Comparison of ENCODE assay signal across 6 cellular contexts in the genomic region with DNA sequence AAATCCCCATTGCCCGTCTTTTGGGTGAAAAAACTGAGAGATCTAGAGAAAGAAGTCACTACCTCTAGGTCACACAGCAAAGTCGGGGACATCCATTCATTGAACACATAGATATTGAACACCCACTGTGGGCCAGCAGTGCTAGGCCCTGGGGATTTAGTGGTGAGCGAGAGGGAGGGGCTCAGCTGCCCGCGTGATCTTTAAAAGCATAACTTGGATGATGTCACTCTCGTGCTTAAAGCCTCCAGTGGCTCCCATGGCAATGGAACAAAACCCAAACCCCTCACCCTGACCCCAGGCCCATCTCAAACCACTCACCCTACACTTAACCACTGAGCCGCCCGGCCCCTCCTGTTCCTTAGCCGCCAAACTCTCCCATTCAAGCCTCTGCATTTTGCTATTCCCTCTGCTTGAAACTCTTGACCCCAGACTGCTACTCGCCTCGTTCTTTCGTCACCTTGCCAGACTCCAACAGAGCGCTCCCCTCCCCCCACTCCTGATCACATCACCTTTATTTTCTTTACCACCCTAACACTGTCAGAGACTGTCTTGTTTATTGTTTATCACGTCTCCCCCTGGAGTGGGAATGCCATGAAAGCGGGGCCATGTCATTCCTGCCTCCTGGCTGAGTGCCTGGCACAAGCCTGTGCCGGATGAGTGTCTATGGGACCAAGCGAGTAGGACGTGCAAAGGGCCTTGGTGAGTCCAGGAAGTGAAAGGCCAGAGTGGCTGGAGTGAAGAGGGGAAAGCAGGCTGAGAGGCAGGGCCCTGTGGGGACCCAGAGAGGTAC. TPM values are rescaled to one million over a fixed set of nuclear protein-coding genes. Genes with fewer than 3 reads are reported as not detected.
DNase-seq lines count a peak whose midpoint lies in the region; ATAC-seq, FAIRE-seq and TF ChIP-seq lines count a peak whose summit lies in the region.

No MANE protein-coding gene starts in this region.

- peaks cover 9% of the 10 kb centered on the region for H3K79me2 ChIP-seq in HepG2 (ENCODE audit: insufficient read depth, low read length)

- in situ Hi-C loops in HepG2 (cut with HindIII; ENCODE audit: extremely low pct_ligation_motif_present, low pct_unique_long_range_greater_than_20kb), result no loop called here

- peaks cover 0 to 28% of the 10 kb centered on the region in 2 experiments for H3K27me3 ChIP-seq in HepG2 (ENCODE audit: control insufficient read depth in 1 of 2, insufficient read depth in 2 of 2, low read length in 2 of 2)

- no peak for TF ChIP-seq POLR2A in HepG2 (IDR thresholded peaks at IDR 0.05; ENCODE audit: insufficient read depth in 1 of 2, low read depth in 2 of 2, low read length in 2 of 2)

- peak overlapping the region; percentile 65 for H3K4me3 Mint-ChIP-seq in activated CD4-positive, alpha-beta memory T cell treated with anti-CD3 and anti-CD28 coated beads, Interleukin-2, amount 10 ng/mL, durations not matched to agents 7 days and 5 days

- peaks cover 9% of the 10 kb centered on the region for H3K27me3 Mint-ChIP-seq in activated CD4-positive, alpha-beta memory T cell treated with anti-CD3 and anti-CD28 coated beads, Interleukin-2, amount 10 ng/mL, durations not matched to agents 7 days and 5 days

- BruUV-seq in HepG2 (replicated peaks; lab: Mats Ljungman, UMichigan), result no TSS peak

- TF ChIP-seq RAD21 in HepG2 (CRISPR knock-in tag; IDR thresholded peaks at IDR 0.05), result no peak

- H3K27ac Mint-ChIP-seq in activated CD4-positive, alpha-beta memory T cell treated with anti-CD3 and anti-CD28 coated beads, Interleukin-2, amount 10 ng/mL, durations not matched to agents 7 days and 5 days, result no peak overlapping the region

- peak overlapping the region; percentile 66 for H3K4me2 ChIP-seq in HepG2 (ENCODE audit: low read depth, low read length)

- H3K4me1 ChIP-seq in HepG2 (ENCODE audit: insufficient read depth, low read length), result peaks cover 57% of the 10 kb centered on the region

- H4K20me1 ChIP-seq in HepG2 (ENCODE audit: insufficient read depth, low read length), result no peaks in the 10 kb centered on the region

- no peaks in the 10 kb centered on the region for H3K9me3 ChIP-seq in HepG2 (ENCODE audit: low read length)

- peak; percentile 36 for ATAC-seq in GM18502 (IDR thresholded peaks at IDR 0.05; ENCODE audit: poor library complexity, unreplicated experiment)
- peak; percentile 26 for ATAC-seq in HG03442 (IDR thresholded peaks at IDR 0.05; ENCODE audit: unreplicated experiment)
- peak; percentile 36 for ATAC-seq in HepG2

- POLR2A ChIA-PET in activated CD4-positive, alpha-beta memory T cell treated with anti-CD3 and anti-CD28 coated beads, Interleukin-2, amount 10 ng/mL, durations not matched to agents 7 days and 5 days (lab: Charles Lee), result interaction anchor here (0.5 to 1.6 kb wide), 5 partner anchors 15 to 174 kb away, joined by 3 to 7 read pairs (median 5); partner anchors contain the start of gene ST6GALNAC4
- POLR2A ChIA-PET in HepG2 (lab: Yijun Ruan, JAX), result no interaction called here

- TF ChIP-seq CTCF in HepG2 (CRISPR knock-in tag; IDR thresholded peaks at IDR 0.05), result no peak

- DNase-seq in activated CD4-positive, alpha-beta memory T cell treated with anti-CD3 and anti-CD28 coated beads, Interleukin-2, amount 10 ng/mL, durations not matched to agents 7 days and 5 days, result no peak
- DNase-seq in HepG2 (ENCODE audit: low spot score), result peak; percentile 50
- no peak for DNase-seq in NCI-H446 treated with DMSO at 0.1 percent for 48 hours (lab: John Stamatoyannopoulos, UW)
- DNase-seq in DMS114 treated with DMSO at 0.1 percent for 48 hours (lab: John Stamatoyannopoulos, UW; ENCODE audit: unreplicated experiment), result no peak

- H3K36me3 Mint-ChIP-seq in activated CD4-positive, alpha-beta memory T cell treated with anti-CD3 and anti-CD28 coated beads, Interleukin-2, amount 10 ng/mL, durations not matched to agents 7 days and 5 days (ENCODE audit: low read depth), result peaks cover 23% of the 10 kb centered on the region

- 9% methylated on average over 18 of the region's 18 CpGs for WGBS in HepG2 (ENCODE audit: low lambda C conversion rate)

- H3K4me3 ChIP-seq in HepG2 (replicated peaks in 1 of 3; ENCODE audit: insufficient read depth in 1 of 3, low read depth in 2 of 3, low read length in 3 of 3), result peak overlapping the region; percentile 32 to 73 (median 64); a peak in 5 of 6 replicates

- H3K4me1 Mint-ChIP-seq in activated CD4-positive, alpha-beta memory T cell treated with anti-CD3 and anti-CD28 coated beads, Interleukin-2, amount 10 ng/mL, durations not matched to agents 7 days and 5 days, result peaks cover 68% of the 10 kb centered on the region

- no peak for FAIRE-seq in HepG2 (lab: Jason Lieb, UNC)

- H3K9ac ChIP-seq in HepG2 (ENCODE audit: insufficient read depth, low read depth, low read length), result no peak overlapping the region

- peaks cover 0 to 2% of the 10 kb centered on the region in 2 experiments; a peak in 2 of 5 replicates for H3K36me3 ChIP-seq in HepG2 (replicated peaks in 1 of 2; ENCODE audit: control insufficient read depth in 1 of 2, insufficient read depth in 2 of 2, low read length in 2 of 2)

- intact Hi-C loops in HepG2 (cut with micrococcal nuclease; ENCODE audit: unreplicated experiment), result no loop called here

- H3K27ac ChIP-seq in HepG2 (ENCODE audit: extremely low read length, insufficient read depth, low read length), result peak overlapping the region; percentile 31

- no peak overlapping the region for H2AFZ ChIP-seq in HepG2 (ENCODE audit: low read length)

- TF ChIP-seq EP300 in HepG2 (IDR thresholded peaks at IDR 0.05; ENCODE audit: low read depth in 2 of 2, low read length in 2 of 2) (no peak), HepG2 (CRISPR knock-in tag; IDR thresholded peaks at IDR 0.05; ENCODE audit: borderline replicate concordance) (no peak)

- H3K9me3 Mint-ChIP-seq in activated CD4-positive, alpha-beta memory T cell treated with anti-CD3 and anti-CD28 coated beads, Interleukin-2, amount 10 ng/mL, durations not matched to agents 7 days and 5 days, result no peaks in the 10 kb centered on the region

- CTCF ChIA-PET in activated CD4-positive, alpha-beta memory T cell treated with anti-CD3 and anti-CD28 coated beads, Interleukin-2, amount 10 ng/mL, durations not matched to agents 7 days and 5 days (lab: Charles Lee), result interaction anchor here (0.8 to 1.5 kb wide), 3 partner anchors 10 to 186 kb away, joined by 3 to 4 read pairs (median 4); no protein-coding TSS in a partner anchor
- CTCF ChIA-PET in HepG2 (lab: Yijun Ruan, JAX; ENCODE audit: low intra/inter-chr PET ratio, low total read pairs), result no interaction called here

RNA-seq across cellular contexts. Expression of gene PIP5KL1, which starts 0.7 kb away (rescaled TPM):
- total RNA-seq in activated CD4-positive, alpha-beta memory T cell treated with anti-CD3 and anti-CD28 coated beads, Interleukin-2, amount 10 ng/mL, durations not matched to agents 7 days and 5 days, result 1 to 10 TPM; 1.5 to 1.9 TPM
- total RNA-seq in HepG2 (2016; rRNA removed; fragmentation: Illumina TruSeq; extraction: Trizol), result 0.20 TPM in 1 of 2 replicates, not detected in the other
- total RNA-seq in HepG2 (2016; cell fraction: cytosol; rRNA removed; fragmentation: Illumina TruSeq; extraction: Trizol; ENCODE audit: low read depth), result 0.51 TPM in 1 of 2 replicates, not detected in the other
- total RNA-seq in HepG2 (2016; cell fraction: insoluble cytoplasmic fraction; rRNA removed; fragmentation: Illumina TruSeq; extraction: Trizol), result 0.15 TPM in 1 of 2 replicates, not detected in the other
- not detected in 2 replicates for total RNA-seq in HepG2 (2016; cell fraction: membrane; rRNA removed; fragmentation: Illumina TruSeq; extraction: Trizol)
- total RNA-seq in HepG2 (2016; cell fraction: nucleus; rRNA removed; fragmentation: Illumina TruSeq; extraction: Trizol), result 0.56 TPM in 1 of 2 replicates, not detected in the other
- polyA plus RNA-seq in HepG2 (2011; rRNA removed), result 0.44 and 0.49 TPM in 2 replicates
- 0.17 and 0.32 TPM in 2 replicates for polyA plus RNA-seq in HepG2 (2011; cell fraction: cytosol; rRNA removed)
- 5.3 and 9.9 TPM in 2 replicates for polyA plus RNA-seq in HepG2 (2011; cell fraction: nucleus; rRNA removed)
- 0.32 and 0.67 TPM in 2 replicates for polyA plus RNA-seq in HepG2 (2012)
- polyA plus RNA-seq in HepG2 (2016; cell fraction: cytosol; fragmentation: Illumina TruSeq; extraction: Trizol; ENCODE audit: low read depth), result 0.24 TPM in 1 of 2 replicates, not detected in the other
- polyA plus RNA-seq in HepG2 (2016; cell fraction: insoluble cytoplasmic fraction; fragmentation: Illumina TruSeq; extraction: Trizol; ENCODE audit: low read depth), result not detected in 2 replicates
- polyA plus RNA-seq in HepG2 (2016; cell fraction: membrane; fragmentation: Illumina TruSeq; extraction: Trizol; ENCODE audit: low read depth), result not detected in 2 replicates
- polyA plus RNA-seq in HepG2 (2016; cell fraction: nucleus; fragmentation: Illumina TruSeq; extraction: Trizol; ENCODE audit: insufficient read depth, low read depth), result 1.1 TPM in 1 of 2 replicates, not detected in the other
- 0.72 and 1.4 TPM in 2 replicates for polyA minus RNA-seq in HepG2 (2011; rRNA and poly(A)+ RNA removed; ENCODE audit: low replicate concordance)
- 0.88 TPM in 1 of 2 replicates, not detected in the other for polyA minus RNA-seq in HepG2 (2011; cell fraction: cytosol; rRNA and poly(A)+ RNA removed)
- 1.3 and 2.2 TPM in 2 replicates for polyA minus RNA-seq in HepG2 (2011; cell fraction: nucleus; rRNA and poly(A)+ RNA removed)

RNA-seq across cellular contexts. Expression of gene DPM2, which starts 6.4 kb away (rescaled TPM):
- total RNA-seq in activated CD4-positive, alpha-beta memory T cell treated with anti-CD3 and anti-CD28 coated beads, Interleukin-2, amount 10 ng/mL, durations not matched to agents 7 days and 5 days, result 10 to 100 TPM; 48.2 TPM
- total RNA-seq in HepG2 (2016; rRNA removed; fragmentation: Illumina TruSeq; extraction: Trizol), result 17.5 and 24.8 TPM in 2 replicates
- total RNA-seq in HepG2 (2016; cell fraction: cytosol; rRNA removed; fragmentation: Illumina TruSeq; extraction: Trizol; ENCODE audit: low read depth), result 20.0 and 27.3 TPM in 2 replicates
- 14.9 and 23.0 TPM in 2 replicates for total RNA-seq in HepG2 (2016; cell fraction: insoluble cytoplasmic fraction; rRNA removed; fragmentation: Illumina TruSeq; extraction: Trizol)
- 31.4 and 35.9 TPM in 2 replicates for total RNA-seq in HepG2 (2016; cell fraction: membrane; rRNA removed; fragmentation: Illumina TruSeq; extraction: Trizol)
- total RNA-seq in HepG2 (2016; cell fraction: nucleus; rRNA removed; fragmentation: Illumina TruSeq; extraction: Trizol), result 18.6 and 22.0 TPM in 2 replicates
- polyA plus RNA-seq in HepG2 (2011; rRNA removed), result 35.3 and 38.6 TPM in 2 replicates
- 30.5 and 35.2 TPM in 2 replicates for polyA plus RNA-seq in HepG2 (2011; cell fraction: cytosol; rRNA removed)
- 36.6 and 37.4 TPM in 2 replicates for polyA plus RNA-seq in HepG2 (2011; cell fraction: nucleus; rRNA removed)
- 21.4 and 25.3 TPM in 2 replicates for polyA plus RNA-seq in HepG2 (2012)
- 32.5 and 40.9 TPM in 2 replicates for polyA plus RNA-seq in HepG2 (2016; cell fraction: cytosol; fragmentation: Illumina TruSeq; extraction: Trizol; ENCODE audit: low read depth)
- 30.7 and 34.8 TPM in 2 replicates for polyA plus RNA-seq in HepG2 (2016; cell fraction: insoluble cytoplasmic fraction; fragmentation: Illumina TruSeq; extraction: Trizol; ENCODE audit: low read depth)
- polyA plus RNA-seq in HepG2 (2016; cell fraction: membrane; fragmentation: Illumina TruSeq; extraction: Trizol; ENCODE audit: low read depth), result 49.8 and 53.8 TPM in 2 replicates
- polyA plus RNA-seq in HepG2 (2016; cell fraction: nucleus; fragmentation: Illumina TruSeq; extraction: Trizol; ENCODE audit: insufficient read depth, low read depth), result 49.9 and 52.5 TPM in 2 replicates
- polyA minus RNA-seq in HepG2 (2011; rRNA and poly(A)+ RNA removed; ENCODE audit: low replicate concordance), result 68.5 and 193 TPM in 2 replicates
- polyA minus RNA-seq in HepG2 (2011; cell fraction: cytosol; rRNA and poly(A)+ RNA removed), result 12.9 and 15.4 TPM in 2 replicates
- 34.8 and 35.4 TPM in 2 replicates for polyA minus RNA-seq in HepG2 (2011; cell fraction: nucleus; rRNA and poly(A)+ RNA removed)

RNA-seq across cellular contexts. Expression of gene ST6GALNAC4, which starts 14.4 kb away (rescaled TPM):
- 10 to 100 TPM; 19.4 to 21.5 TPM for total RNA-seq in activated CD4-positive, alpha-beta memory T cell treated with anti-CD3 and anti-CD28 coated beads, Interleukin-2, amount 10 ng/mL, durations not matched to agents 7 days and 5 days
- 14.8 and 18.8 TPM in 2 replicates for total RNA-seq in HepG2 (2016; rRNA removed; fragmentation: Illumina TruSeq; extraction: Trizol)
- 35.6 and 43.0 TPM in 2 replicates for total RNA-seq in HepG2 (2016; cell fraction: cytosol; rRNA removed; fragmentation: Illumina TruSeq; extraction: Trizol; ENCODE audit: low read depth)
- total RNA-seq in HepG2 (2016; cell fraction: insoluble cytoplasmic fraction; rRNA removed; fragmentation: Illumina TruSeq; extraction: Trizol), result 13.0 and 19.7 TPM in 2 replicates
- total RNA-seq in HepG2 (2016; cell fraction: membrane; rRNA removed; fragmentation: Illumina TruSeq; extraction: Trizol), result 47.7 and 65.6 TPM in 2 replicates
- total RNA-seq in HepG2 (2016; cell fraction: nucleus; rRNA removed; fragmentation: Illumina TruSeq; extraction: Trizol), result 12.8 and 17.5 TPM in 2 replicates
- 27.7 and 36.4 TPM in 2 replicates for polyA plus RNA-seq in HepG2 (2011; rRNA removed)
- polyA plus RNA-seq in HepG2 (2011; cell fraction: cytosol; rRNA removed), result 26.2 and 47.9 TPM in 2 replicates
- 41.2 and 43.3 TPM in 2 replicates for polyA plus RNA-seq in HepG2 (2011; cell fraction: nucleus; rRNA removed)
- polyA plus RNA-seq in HepG2 (2012), result 14.8 and 21.6 TPM in 2 replicates
- polyA plus RNA-seq in HepG2 (2016; cell fraction: cytosol; fragmentation: Illumina TruSeq; extraction: Trizol; ENCODE audit: low read depth), result 55.5 and 75.3 TPM in 2 replicates
- polyA plus RNA-seq in HepG2 (2016; cell fraction: insoluble cytoplasmic fraction; fragmentation: Illumina TruSeq; extraction: Trizol; ENCODE audit: low read depth), result 20.6 and 23.9 TPM in 2 replicates
- 69.4 and 78.8 TPM in 2 replicates for polyA plus RNA-seq in HepG2 (2016; cell fraction: membrane; fragmentation: Illumina TruSeq; extraction: Trizol; ENCODE audit: low read depth)
- 25.2 and 32.3 TPM in 2 replicates for polyA plus RNA-seq in HepG2 (2016; cell fraction: nucleus; fragmentation: Illumina TruSeq; extraction: Trizol; ENCODE audit: insufficient read depth, low read depth)
- polyA minus RNA-seq in HepG2 (2011; rRNA and poly(A)+ RNA removed; ENCODE audit: low replicate concordance), result 74.4 and 118 TPM in 2 replicates
- polyA minus RNA-seq in HepG2 (2011; cell fraction: cytosol; rRNA and poly(A)+ RNA removed), result 40.0 and 42.1 TPM in 2 replicates
- 15.6 and 17.8 TPM in 2 replicates for polyA minus RNA-seq in HepG2 (2011; cell fraction: nucleus; rRNA and poly(A)+ RNA removed)

RNA-seq across cellular contexts. Expression of gene ST6GALNAC6, which starts 31.9 kb away (rescaled TPM):
- 100 to 1,000 TPM; 141 to 146 TPM for total RNA-seq in activated CD4-positive, alpha-beta memory T cell treated with anti-CD3 and anti-CD28 coated beads, Interleukin-2, amount 10 ng/mL, durations not matched to agents 7 days and 5 days
- total RNA-seq in HepG2 (2016; rRNA removed; fragmentation: Illumina TruSeq; extraction: Trizol), result 16.7 and 18.5 TPM in 2 replicates
- 13.5 and 13.9 TPM in 2 replicates for total RNA-seq in HepG2 (2016; cell fraction: cytosol; rRNA removed; fragmentation: Illumina TruSeq; extraction: Trizol; ENCODE audit: low read depth)
- total RNA-seq in HepG2 (2016; cell fraction: insoluble cytoplasmic fraction; rRNA removed; fragmentation: Illumina TruSeq; extraction: Trizol), result 11.7 and 18.2 TPM in 2 replicates
- 42.0 and 46.1 TPM in 2 replicates for total RNA-seq in HepG2 (2016; cell fraction: membrane; rRNA removed; fragmentation: Illumina TruSeq; extraction: Trizol)
- total RNA-seq in HepG2 (2016; cell fraction: nucleus; rRNA removed; fragmentation: Illumina TruSeq; extraction: Trizol), result 13.4 and 15.1 TPM in 2 replicates
- 65.4 and 103 TPM in 2 replicates for polyA plus RNA-seq in HepG2 (2011; rRNA removed)
- polyA plus RNA-seq in HepG2 (2011; cell fraction: cytosol; rRNA removed), result 63.0 and 69.3 TPM in 2 replicates
- polyA plus RNA-seq in HepG2 (2011; cell fraction: nucleus; rRNA removed), result 134 and 138 TPM in 2 replicates
- 36.1 and 53.0 TPM in 2 replicates for polyA plus RNA-seq in HepG2 (2012)
- 33.4 and 37.1 TPM in 2 replicates for polyA plus RNA-seq in HepG2 (2016; cell fraction: cytosol; fragmentation: Illumina TruSeq; extraction: Trizol; ENCODE audit: low read depth)
- polyA plus RNA-seq in HepG2 (2016; cell fraction: insoluble cytoplasmic fraction; fragmentation: Illumina TruSeq; extraction: Trizol; ENCODE audit: low read depth), result 18.0 and 19.3 TPM in 2 replicates
- polyA plus RNA-seq in HepG2 (2016; cell fraction: membrane; fragmentation: Illumina TruSeq; extraction: Trizol; ENCODE audit: low read depth), result 54.8 and 59.0 TPM in 2 replicates
- polyA plus RNA-seq in HepG2 (2016; cell fraction: nucleus; fragmentation: Illumina TruSeq; extraction: Trizol; ENCODE audit: insufficient read depth, low read depth), result 32.9 and 35.5 TPM in 2 replicates
- 41.6 and 91.9 TPM in 2 replicates for polyA minus RNA-seq in HepG2 (2011; rRNA and poly(A)+ RNA removed; ENCODE audit: low replicate concordance)
- polyA minus RNA-seq in HepG2 (2011; cell fraction: cytosol; rRNA and poly(A)+ RNA removed), result 15.4 and 21.1 TPM in 2 replicates
- polyA minus RNA-seq in HepG2 (2011; cell fraction: nucleus; rRNA and poly(A)+ RNA removed), result 22.4 and 22.6 TPM in 2 replicates

RNA-seq across cellular contexts. Expression of gene EEIG1, which starts 49.5 kb away (rescaled TPM):
- 100 to 1,000 TPM; 212 to 218 TPM for total RNA-seq in activated CD4-positive, alpha-beta memory T cell treated with anti-CD3 and anti-CD28 coated beads, Interleukin-2, amount 10 ng/mL, durations not matched to agents 7 days and 5 days
- total RNA-seq in HepG2 (2016; rRNA removed; fragmentation: Illumina TruSeq; extraction: Trizol), result 16.1 and 16.6 TPM in 2 replicates
- total RNA-seq in HepG2 (2016; cell fraction: cytosol; rRNA removed; fragmentation: Illumina TruSeq; extraction: Trizol; ENCODE audit: low read depth), result 10.4 and 11.3 TPM in 2 replicates
- total RNA-seq in HepG2 (2016; cell fraction: insoluble cytoplasmic fraction; rRNA removed; fragmentation: Illumina TruSeq; extraction: Trizol), result 12.3 and 17.2 TPM in 2 replicates
- 21.5 and 21.9 TPM in 2 replicates for total RNA-seq in HepG2 (2016; cell fraction: membrane; rRNA removed; fragmentation: Illumina TruSeq; extraction: Trizol)
- 20.0 and 24.0 TPM in 2 replicates for total RNA-seq in HepG2 (2016; cell fraction: nucleus; rRNA removed; fragmentation: Illumina TruSeq; extraction: Trizol)
- 25.2 and 30.1 TPM in 2 replicates for polyA plus RNA-seq in HepG2 (2011; rRNA removed)
- polyA plus RNA-seq in HepG2 (2011; cell fraction: cytosol; rRNA removed), result 19.7 and 22.7 TPM in 2 replicates
- 108 and 126 TPM in 2 replicates for polyA plus RNA-seq in HepG2 (2011; cell fraction: nucleus; rRNA removed)
- polyA plus RNA-seq in HepG2 (2012), result 22.5 and 36.8 TPM in 2 replicates
- polyA plus RNA-seq in HepG2 (2016; cell fraction: cytosol; fragmentation: Illumina TruSeq; extraction: Trizol; ENCODE audit: low read depth), result 3.8 and 4.2 TPM in 2 replicates
- polyA plus RNA-seq in HepG2 (2016; cell fraction: insoluble cytoplasmic fraction; fragmentation: Illumina TruSeq; extraction: Trizol; ENCODE audit: low read depth), result 24.1 and 30.7 TPM in 2 replicates
- polyA plus RNA-seq in HepG2 (2016; cell fraction: membrane; fragmentation: Illumina TruSeq; extraction: Trizol; ENCODE audit: low read depth), result 16.7 and 17.4 TPM in 2 replicates
- polyA plus RNA-seq in HepG2 (2016; cell fraction: nucleus; fragmentation: Illumina TruSeq; extraction: Trizol; ENCODE audit: insufficient read depth, low read depth), result 72.4 and 76.1 TPM in 2 replicates
- 25.3 and 40.6 TPM in 2 replicates for polyA minus RNA-seq in HepG2 (2011; rRNA and poly(A)+ RNA removed; ENCODE audit: low replicate concordance)
- 8.3 and 11.4 TPM in 2 replicates for polyA minus RNA-seq in HepG2 (2011; cell fraction: cytosol; rRNA and poly(A)+ RNA removed)
- 25.0 and 25.4 TPM in 2 replicates for polyA minus RNA-seq in HepG2 (2011; cell fraction: nucleus; rRNA and poly(A)+ RNA removed)
